ENCODE assay signal across 1 cellular context in the genomic region with DNA sequence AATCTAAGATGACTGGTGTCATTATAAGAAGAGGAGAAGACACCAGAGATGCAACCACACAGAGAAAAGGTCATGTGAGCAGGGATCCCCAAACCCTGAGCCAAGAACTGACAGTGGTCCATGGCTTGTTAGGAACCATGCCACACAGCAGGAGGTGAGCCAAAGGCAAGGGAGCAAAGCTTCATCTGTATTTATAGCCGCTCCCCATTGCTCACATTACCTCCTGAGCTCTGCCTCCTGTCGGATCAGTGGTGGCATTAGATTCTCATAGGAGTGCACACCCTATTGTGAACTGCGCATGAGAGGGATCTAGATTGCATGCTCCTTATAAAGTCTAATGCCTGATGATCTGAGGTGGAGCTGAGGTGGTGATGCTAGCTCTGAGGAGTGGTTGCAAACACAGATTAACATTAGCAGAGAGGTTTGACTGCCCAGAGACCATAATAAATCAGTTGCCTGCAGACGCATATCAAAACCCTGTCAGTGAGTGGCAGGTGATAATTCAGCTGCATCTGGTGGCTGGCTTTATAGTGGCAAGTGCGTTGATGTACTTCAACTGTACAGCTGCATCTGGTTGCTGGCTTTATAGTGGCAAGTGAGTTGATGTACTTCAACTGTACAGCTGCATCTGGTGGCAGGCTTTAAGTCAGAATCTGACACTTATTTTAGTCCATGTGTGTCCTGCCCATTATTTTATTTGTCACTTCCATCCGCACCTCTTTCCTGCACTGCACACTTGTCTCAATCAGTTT.
TF ChIP-seq lines count a peak whose summit lies in the region.

No MANE protein-coding gene starts in this region.

TF ChIP-seq in K562, 482 proteins besides CTCF, POLR2A, EP300 and RAD21 (continued from another document):
- TF ChIP-seq CC2D1A (IDR thresholded peaks at IDR 0.05): no peak
- no peak for TF ChIP-seq ARID2 (IDR thresholded peaks at IDR 0.05)
- TF ChIP-seq RAD51 (IDR thresholded peaks at IDR 0.05; ENCODE audit: borderline replicate concordance, low read depth): no peak
- TF ChIP-seq ZNF324 (CRISPR knock-in tag; IDR thresholded peaks at IDR 0.05): no peak
- TF ChIP-seq SIX5 (IDR thresholded peaks at IDR 0.05; ENCODE audit: borderline replicate concordance in 1 of 2, insufficient read depth in 1 of 2, low read depth in 1 of 2, low read length in 2 of 2): no peak
- TF ChIP-seq KDM2B (CRISPR knock-in tag; IDR thresholded peaks at IDR 0.05): no peak
- no peak for TF ChIP-seq TAF1 (IDR thresholded peaks at IDR 0.05; ENCODE audit: control insufficient read depth, extremely low read depth, insufficient read depth, low read length, severe bottlenecking)
- no peak for TF ChIP-seq SMARCE1 (IDR thresholded peaks at IDR 0.05)
- no peak for TF ChIP-seq RBM34 (IDR thresholded peaks at IDR 0.05; ENCODE audit: borderline replicate concordance, insufficient read depth, low read length)
- no peak for TF ChIP-seq CBX2 (IDR thresholded peaks at IDR 0.05; ENCODE audit: insufficient read depth, low read length, poor library complexity, severe bottlenecking)
- TF ChIP-seq, protein P1, sequence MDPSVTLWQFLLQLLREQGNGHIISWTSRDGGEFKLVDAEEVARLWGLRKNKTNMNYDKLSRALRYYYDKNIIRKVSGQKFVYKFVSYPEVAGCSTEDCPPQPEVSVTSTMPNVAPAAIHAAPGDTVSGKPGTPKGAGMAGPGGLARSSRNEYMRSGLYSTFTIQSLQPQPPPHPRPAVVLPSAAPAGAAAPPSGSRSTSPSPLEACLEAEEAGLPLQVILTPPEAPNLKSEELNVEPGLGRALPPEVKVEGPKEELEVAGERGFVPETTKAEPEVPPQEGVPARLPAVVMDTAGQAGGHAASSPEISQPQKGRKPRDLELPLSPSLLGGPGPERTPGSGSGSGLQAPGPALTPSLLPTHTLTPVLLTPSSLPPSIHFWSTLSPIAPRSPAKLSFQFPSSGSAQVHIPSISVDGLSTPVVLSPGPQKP (CRISPR knock-in tag; IDR thresholded peaks at IDR 0.05): no peak
- TF ChIP-seq, protein P2, sequence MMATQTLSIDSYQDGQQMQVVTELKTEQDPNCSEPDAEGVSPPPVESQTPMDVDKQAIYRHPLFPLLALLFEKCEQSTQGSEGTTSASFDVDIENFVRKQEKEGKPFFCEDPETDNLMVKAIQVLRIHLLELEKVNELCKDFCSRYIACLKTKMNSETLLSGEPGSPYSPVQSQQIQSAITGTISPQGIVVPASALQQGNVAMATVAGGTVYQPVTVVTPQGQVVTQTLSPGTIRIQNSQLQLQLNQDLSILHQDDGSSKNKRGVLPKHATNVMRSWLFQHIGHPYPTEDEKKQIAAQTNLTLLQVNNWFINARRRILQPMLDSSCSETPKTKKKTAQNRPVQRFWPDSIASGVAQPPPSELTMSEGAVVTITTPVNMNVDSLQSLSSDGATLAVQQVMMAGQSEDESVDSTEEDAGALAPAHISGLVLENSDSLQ (IDR thresholded peaks at IDR 0.05): peak; percentile 16; the same call in 1 of the 2 replicates
- no peak for TF ChIP-seq ZNF551 (CRISPR knock-in tag; IDR thresholded peaks at IDR 0.05)
- no peak for TF ChIP-seq SIN3A (IDR thresholded peaks at IDR 0.05; ENCODE audit: borderline replicate concordance in 2 of 2, control insufficient read depth in 1 of 2, low read depth in 2 of 2, low read length in 2 of 2)
- TF ChIP-seq, protein P3, sequence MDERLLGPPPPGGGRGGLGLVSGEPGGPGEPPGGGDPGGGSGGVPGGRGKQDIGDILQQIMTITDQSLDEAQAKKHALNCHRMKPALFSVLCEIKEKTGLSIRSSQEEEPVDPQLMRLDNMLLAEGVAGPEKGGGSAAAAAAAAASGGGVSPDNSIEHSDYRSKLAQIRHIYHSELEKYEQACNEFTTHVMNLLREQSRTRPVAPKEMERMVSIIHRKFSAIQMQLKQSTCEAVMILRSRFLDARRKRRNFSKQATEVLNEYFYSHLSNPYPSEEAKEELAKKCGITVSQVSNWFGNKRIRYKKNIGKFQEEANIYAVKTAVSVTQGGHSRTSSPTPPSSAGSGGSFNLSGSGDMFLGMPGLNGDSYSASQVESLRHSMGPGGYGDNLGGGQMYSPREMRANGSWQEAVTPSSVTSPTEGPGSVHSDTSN (CRISPR knock-in tag; IDR thresholded peaks at IDR 0.05; ENCODE audit: low read depth): 0 out of 2 replicates have a peak, but pooled peaks have one; percentile 6
- TF ChIP-seq, protein P3 (tag; conservative IDR thresholded peaks at IDR 0.05; ENCODE audit: low read depth): 0 out of 2 replicates have a peak, but pooled peaks have one; percentile 7
TF ChIP-seq in K562: peak in this region for 3.
